Comparison of ENCODE assay signal across 1 cellular context in the genomic region with DNA sequence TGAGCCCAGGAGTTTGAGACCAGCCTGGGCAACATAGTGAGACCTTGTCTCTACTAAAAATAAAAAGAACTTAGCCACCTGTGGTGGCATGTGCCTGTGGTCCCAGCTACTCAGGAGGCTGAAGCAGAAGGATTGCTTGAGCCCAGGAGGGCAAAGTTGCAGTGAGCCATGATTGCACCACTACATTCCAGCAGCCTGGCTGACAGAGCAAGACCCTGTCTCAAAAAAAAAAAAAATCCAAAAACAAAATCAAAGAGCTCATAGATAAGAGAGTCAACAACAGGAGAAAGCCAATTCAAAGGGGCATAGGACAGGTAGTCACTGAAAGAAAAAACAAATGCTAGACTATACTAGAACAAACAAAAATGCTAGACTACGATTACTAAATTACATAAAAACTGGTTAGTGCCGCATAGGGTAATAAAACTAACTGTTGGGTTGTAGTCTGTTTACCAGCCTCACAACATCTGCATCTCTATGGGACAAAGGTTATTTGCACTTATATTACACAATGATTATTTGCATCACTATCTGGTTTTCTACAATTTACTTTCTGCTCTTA.
TF ChIP-seq lines count a peak whose summit lies in the region.

No MANE protein-coding gene starts in this region.

TF ChIP-seq in HepG2, 621 proteins besides CTCF, POLR2A, EP300 and RAD21 (continued from another document and continues in another):
- TF ChIP-seq, protein P1, sequence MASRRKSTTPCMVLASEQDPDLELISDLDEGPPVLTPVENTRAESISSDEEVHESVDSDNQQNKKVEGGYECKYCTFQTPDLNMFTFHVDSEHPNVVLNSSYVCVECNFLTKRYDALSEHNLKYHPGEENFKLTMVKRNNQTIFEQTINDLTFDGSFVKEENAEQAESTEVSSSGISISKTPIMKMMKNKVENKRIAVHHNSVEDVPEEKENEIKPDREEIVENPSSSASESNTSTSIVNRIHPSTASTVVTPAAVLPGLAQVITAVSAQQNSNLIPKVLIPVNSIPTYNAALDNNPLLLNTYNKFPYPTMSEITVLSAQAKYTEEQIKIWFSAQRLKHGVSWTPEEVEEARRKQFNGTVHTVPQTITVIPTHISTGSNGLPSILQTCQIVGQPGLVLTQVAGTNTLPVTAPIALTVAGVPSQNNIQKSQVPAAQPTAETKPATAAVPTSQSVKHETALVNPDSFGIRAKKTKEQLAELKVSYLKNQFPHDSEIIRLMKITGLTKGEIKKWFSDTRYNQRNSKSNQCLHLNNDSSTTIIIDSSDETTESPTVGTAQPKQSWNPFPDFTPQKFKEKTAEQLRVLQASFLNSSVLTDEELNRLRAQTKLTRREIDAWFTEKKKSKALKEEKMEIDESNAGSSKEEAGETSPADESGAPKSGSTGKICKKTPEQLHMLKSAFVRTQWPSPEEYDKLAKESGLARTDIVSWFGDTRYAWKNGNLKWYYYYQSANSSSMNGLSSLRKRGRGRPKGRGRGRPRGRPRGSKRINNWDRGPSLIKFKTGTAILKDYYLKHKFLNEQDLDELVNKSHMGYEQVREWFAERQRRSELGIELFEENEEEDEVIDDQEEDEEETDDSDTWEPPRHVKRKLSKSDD (CRISPR knock-in tag; IDR thresholded peaks at IDR 0.05; ENCODE audit: low read depth), result no peak
- TF ChIP-seq, protein P2, sequence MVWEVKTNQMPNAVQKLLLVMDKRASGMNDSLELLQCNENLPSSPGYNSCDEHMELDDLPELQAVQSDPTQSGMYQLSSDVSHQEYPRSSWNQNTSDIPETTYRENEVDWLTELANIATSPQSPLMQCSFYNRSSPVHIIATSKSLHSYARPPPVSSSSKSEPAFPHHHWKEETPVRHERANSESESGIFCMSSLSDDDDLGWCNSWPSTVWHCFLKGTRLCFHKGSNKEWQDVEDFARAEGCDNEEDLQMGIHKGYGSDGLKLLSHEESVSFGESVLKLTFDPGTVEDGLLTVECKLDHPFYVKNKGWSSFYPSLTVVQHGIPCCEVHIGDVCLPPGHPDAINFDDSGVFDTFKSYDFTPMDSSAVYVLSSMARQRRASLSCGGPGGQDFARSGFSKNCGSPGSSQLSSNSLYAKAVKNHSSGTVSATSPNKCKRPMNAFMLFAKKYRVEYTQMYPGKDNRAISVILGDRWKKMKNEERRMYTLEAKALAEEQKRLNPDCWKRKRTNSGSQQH (CRISPR knock-in tag; IDR thresholded peaks at IDR 0.05; ENCODE audit: low read depth), result no peak
- no peak for TF ChIP-seq ZNF382 (CRISPR knock-in tag; IDR thresholded peaks at IDR 0.05; ENCODE audit: borderline replicate concordance)
- TF ChIP-seq ZNF136 (CRISPR knock-in tag; IDR thresholded peaks at IDR 0.05; ENCODE audit: low read depth), result 0 out of 2 replicates have a peak, but pooled peaks have one; percentile 58
- TF ChIP-seq ELF4 (CRISPR knock-in tag; IDR thresholded peaks at IDR 0.05; ENCODE audit: borderline replicate concordance), result no peak
- TF ChIP-seq, protein P3, sequence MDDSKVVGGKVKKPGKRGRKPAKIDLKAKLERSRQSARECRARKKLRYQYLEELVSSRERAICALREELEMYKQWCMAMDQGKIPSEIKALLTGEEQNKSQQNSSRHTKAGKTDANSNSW (CRISPR knock-in tag; IDR thresholded peaks at IDR 0.05; ENCODE audit: borderline replicate concordance), result no peak
- no peak for TF ChIP-seq XBP1 (CRISPR knock-in tag; IDR thresholded peaks at IDR 0.05)
- no peak for TF ChIP-seq ZFP41 (CRISPR knock-in tag; IDR thresholded peaks at IDR 0.05; ENCODE audit: borderline replicate concordance)
- TF ChIP-seq ZNF17 (CRISPR knock-in tag; IDR thresholded peaks at IDR 0.05), result no peak
- TF ChIP-seq TCF12 (IDR thresholded peaks at IDR 0.05), result no peak
- TF ChIP-seq TCF12 (CRISPR knock-in tag; IDR thresholded peaks at IDR 0.05), result peak; percentile 76; the same call in 1 of the 2 replicates
- no peak for TF ChIP-seq ZFYVE20 (CRISPR knock-in tag; IDR thresholded peaks at IDR 0.05; ENCODE audit: borderline replicate concordance, low read depth)
- TF ChIP-seq MAFF (IDR thresholded peaks at IDR 0.05; ENCODE audit: low read depth, low read length), result no peak
- no peak for TF ChIP-seq TBL1XR1 (IDR thresholded peaks at IDR 0.05; ENCODE audit: borderline replicate concordance, low read length, partially characterized antibody)
- no peak for TF ChIP-seq NONO (IDR thresholded peaks at IDR 0.05)
- TF ChIP-seq NONO (CRISPR knock-in tag; conservative IDR thresholded peaks at IDR 0.05), result 0 out of 2 replicates have a peak, but pooled peaks have one; percentile 24
- peak; percentile 85; the same call in 1 of the 2 replicates for TF ChIP-seq ZNF460 (CRISPR knock-in tag; IDR thresholded peaks at IDR 0.05; ENCODE audit: borderline replicate concordance)
- TF ChIP-seq, protein P4, sequence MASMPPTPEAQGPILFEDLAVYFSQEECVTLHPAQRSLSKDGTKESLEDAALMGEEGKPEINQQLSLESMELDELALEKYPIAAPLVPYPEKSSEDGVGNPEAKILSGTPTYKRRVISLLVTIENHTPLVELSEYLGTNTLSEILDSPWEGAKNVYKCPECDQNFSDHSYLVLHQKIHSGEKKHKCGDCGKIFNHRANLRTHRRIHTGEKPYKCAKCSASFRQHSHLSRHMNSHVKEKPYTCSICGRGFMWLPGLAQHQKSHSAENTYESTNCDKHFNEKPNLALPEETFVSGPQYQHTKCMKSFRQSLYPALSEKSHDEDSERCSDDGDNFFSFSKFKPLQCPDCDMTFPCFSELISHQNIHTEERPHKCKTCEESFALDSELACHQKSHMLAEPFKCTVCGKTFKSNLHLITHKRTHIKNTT (CRISPR knock-in tag; IDR thresholded peaks at IDR 0.05), result no peak
- TF ChIP-seq MXI1 (IDR thresholded peaks at IDR 0.05; ENCODE audit: borderline replicate concordance, low read depth, low read length), result 0 out of 3 replicates have a peak, but pooled peaks have one; percentile 15
- TF ChIP-seq SMAD3 (CRISPR knock-in tag; IDR thresholded peaks at IDR 0.05), result peak; percentile 64; the same call in 1 of the 2 replicates
- no peak for TF ChIP-seq ZFY (CRISPR knock-in tag; IDR thresholded peaks at IDR 0.05)
- no peak for TF ChIP-seq HDAC6 (IDR thresholded peaks at IDR 0.05; ENCODE audit: low read depth, low read length)
- peak; percentile 86 for TF ChIP-seq ZNF292 (CRISPR knock-in tag; IDR thresholded peaks at IDR 0.05; ENCODE audit: borderline replicate concordance, low read depth)
- TF ChIP-seq KLF11 (CRISPR knock-in tag; IDR thresholded peaks at IDR 0.05), result no peak
- TF ChIP-seq ZNF746 (CRISPR knock-in tag; IDR thresholded peaks at IDR 0.05), result no peak
- TF ChIP-seq ZKSCAN1 (IDR thresholded peaks at IDR 0.05; ENCODE audit: low read length), result no peak
- TF ChIP-seq, protein P5, sequence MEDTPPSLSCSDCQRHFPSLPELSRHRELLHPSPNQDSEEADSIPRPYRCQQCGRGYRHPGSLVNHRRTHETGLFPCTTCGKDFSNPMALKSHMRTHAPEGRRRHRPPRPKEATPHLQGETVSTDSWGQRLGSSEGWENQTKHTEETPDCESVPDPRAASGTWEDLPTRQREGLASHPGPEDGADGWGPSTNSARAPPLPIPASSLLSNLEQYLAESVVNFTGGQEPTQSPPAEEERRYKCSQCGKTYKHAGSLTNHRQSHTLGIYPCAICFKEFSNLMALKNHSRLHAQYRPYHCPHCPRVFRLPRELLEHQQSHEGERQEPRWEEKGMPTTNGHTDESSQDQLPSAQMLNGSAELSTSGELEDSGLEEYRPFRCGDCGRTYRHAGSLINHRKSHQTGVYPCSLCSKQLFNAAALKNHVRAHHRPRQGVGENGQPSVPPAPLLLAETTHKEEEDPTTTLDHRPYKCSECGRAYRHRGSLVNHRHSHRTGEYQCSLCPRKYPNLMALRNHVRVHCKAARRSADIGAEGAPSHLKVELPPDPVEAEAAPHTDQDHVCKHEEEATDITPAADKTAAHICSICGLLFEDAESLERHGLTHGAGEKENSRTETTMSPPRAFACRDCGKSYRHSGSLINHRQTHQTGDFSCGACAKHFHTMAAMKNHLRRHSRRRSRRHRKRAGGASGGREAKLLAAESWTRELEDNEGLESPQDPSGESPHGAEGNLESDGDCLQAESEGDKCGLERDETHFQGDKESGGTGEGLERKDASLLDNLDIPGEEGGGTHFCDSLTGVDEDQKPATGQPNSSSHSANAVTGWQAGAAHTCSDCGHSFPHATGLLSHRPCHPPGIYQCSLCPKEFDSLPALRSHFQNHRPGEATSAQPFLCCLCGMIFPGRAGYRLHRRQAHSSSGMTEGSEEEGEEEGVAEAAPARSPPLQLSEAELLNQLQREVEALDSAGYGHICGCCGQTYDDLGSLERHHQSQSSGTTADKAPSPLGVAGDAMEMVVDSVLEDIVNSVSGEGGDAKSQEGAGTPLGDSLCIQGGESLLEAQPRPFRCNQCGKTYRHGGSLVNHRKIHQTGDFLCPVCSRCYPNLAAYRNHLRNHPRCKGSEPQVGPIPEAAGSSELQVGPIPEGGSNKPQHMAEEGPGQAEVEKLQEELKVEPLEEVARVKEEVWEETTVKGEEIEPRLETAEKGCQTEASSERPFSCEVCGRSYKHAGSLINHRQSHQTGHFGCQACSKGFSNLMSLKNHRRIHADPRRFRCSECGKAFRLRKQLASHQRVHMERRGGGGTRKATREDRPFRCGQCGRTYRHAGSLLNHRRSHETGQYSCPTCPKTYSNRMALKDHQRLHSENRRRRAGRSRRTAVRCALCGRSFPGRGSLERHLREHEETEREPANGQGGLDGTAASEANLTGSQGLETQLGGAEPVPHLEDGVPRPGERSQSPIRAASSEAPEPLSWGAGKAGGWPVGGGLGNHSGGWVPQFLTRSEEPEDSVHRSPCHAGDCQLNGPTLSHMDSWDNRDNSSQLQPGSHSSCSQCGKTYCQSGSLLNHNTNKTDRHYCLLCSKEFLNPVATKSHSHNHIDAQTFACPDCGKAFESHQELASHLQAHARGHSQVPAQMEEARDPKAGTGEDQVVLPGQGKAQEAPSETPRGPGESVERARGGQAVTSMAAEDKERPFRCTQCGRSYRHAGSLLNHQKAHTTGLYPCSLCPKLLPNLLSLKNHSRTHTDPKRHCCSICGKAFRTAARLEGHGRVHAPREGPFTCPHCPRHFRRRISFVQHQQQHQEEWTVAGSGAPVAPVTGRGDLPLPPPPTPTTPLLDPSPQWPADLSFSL (CRISPR knock-in tag; IDR thresholded peaks at IDR 0.05), result no peak
- no peak for TF ChIP-seq ZNF124 (CRISPR knock-in tag; IDR thresholded peaks at IDR 0.05)
- TF ChIP-seq KAT2B (IDR thresholded peaks at IDR 0.05; ENCODE audit: borderline replicate concordance, low read depth, low read length), result no peak
- TF ChIP-seq, protein P6, sequence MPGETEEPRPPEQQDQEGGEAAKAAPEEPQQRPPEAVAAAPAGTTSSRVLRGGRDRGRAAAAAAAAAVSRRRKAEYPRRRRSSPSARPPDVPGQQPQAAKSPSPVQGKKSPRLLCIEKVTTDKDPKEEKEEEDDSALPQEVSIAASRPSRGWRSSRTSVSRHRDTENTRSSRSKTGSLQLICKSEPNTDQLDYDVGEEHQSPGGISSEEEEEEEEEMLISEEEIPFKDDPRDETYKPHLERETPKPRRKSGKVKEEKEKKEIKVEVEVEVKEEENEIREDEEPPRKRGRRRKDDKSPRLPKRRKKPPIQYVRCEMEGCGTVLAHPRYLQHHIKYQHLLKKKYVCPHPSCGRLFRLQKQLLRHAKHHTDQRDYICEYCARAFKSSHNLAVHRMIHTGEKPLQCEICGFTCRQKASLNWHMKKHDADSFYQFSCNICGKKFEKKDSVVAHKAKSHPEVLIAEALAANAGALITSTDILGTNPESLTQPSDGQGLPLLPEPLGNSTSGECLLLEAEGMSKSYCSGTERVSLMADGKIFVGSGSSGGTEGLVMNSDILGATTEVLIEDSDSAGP (CRISPR knock-in tag; IDR thresholded peaks at IDR 0.05; ENCODE audit: borderline replicate concordance), result no peak
- TF ChIP-seq ZNF3 (CRISPR knock-in tag; IDR thresholded peaks at IDR 0.05), result 0 out of 2 replicates have a peak, but pooled peaks have one; percentile 44
- no peak for TF ChIP-seq YY1 (IDR thresholded peaks at IDR 0.05; ENCODE audit: insufficient read depth, insufficient replicate concordance, low read depth, low read length)
- TF ChIP-seq ZSCAN20 (CRISPR knock-in tag; IDR thresholded peaks at IDR 0.05; ENCODE audit: borderline replicate concordance), result 0 out of 2 replicates have a peak, but pooled peaks have one; percentile 18
- peak; percentile 34; the same call in 1 of the 2 replicates for TF ChIP-seq ETV5 (CRISPR knock-in tag; IDR thresholded peaks at IDR 0.05; ENCODE audit: borderline replicate concordance)
- TF ChIP-seq, protein P7, sequence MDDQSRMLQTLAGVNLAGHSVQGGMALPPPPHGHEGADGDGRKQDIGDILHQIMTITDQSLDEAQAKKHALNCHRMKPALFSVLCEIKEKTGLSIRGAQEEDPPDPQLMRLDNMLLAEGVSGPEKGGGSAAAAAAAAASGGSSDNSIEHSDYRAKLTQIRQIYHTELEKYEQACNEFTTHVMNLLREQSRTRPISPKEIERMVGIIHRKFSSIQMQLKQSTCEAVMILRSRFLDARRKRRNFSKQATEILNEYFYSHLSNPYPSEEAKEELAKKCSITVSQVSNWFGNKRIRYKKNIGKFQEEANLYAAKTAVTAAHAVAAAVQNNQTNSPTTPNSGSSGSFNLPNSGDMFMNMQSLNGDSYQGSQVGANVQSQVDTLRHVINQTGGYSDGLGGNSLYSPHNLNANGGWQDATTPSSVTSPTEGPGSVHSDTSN (CRISPR knock-in tag; IDR thresholded peaks at IDR 0.05; ENCODE audit: borderline replicate concordance), result no peak
- no peak for TF ChIP-seq ZNF557 (CRISPR knock-in tag; IDR thresholded peaks at IDR 0.05)
- TF ChIP-seq NFE2L2 (IDR thresholded peaks at IDR 0.05; ENCODE audit: low read length), result no peak
- TF ChIP-seq, protein P8, sequence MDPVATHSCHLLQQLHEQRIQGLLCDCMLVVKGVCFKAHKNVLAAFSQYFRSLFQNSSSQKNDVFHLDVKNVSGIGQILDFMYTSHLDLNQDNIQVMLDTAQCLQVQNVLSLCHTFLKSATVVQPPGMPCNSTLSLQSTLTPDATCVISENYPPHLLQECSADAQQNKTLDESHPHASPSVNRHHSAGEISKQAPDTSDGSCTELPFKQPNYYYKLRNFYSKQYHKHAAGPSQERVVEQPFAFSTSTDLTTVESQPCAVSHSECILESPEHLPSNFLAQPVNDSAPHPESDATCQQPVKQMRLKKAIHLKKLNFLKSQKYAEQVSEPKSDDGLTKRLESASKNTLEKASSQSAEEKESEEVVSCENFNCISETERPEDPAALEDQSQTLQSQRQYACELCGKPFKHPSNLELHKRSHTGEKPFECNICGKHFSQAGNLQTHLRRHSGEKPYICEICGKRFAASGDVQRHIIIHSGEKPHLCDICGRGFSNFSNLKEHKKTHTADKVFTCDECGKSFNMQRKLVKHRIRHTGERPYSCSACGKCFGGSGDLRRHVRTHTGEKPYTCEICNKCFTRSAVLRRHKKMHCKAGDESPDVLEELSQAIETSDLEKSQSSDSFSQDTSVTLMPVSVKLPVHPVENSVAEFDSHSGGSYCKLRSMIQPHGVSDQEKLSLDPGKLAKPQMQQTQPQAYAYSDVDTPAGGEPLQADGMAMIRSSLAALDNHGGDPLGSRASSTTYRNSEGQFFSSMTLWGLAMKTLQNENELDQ (CRISPR knock-in tag; IDR thresholded peaks at IDR 0.05; ENCODE audit: borderline replicate concordance), result no peak
- TF ChIP-seq BRD4 (CRISPR knock-in tag; IDR thresholded peaks at IDR 0.05), result no peak
- TF ChIP-seq ZMAT3 (CRISPR knock-in tag; conservative IDR thresholded peaks at IDR 0.05), result no peak
- no peak for TF ChIP-seq JDP2 (CRISPR knock-in tag; IDR thresholded peaks at IDR 0.05; ENCODE audit: borderline replicate concordance)
- TF ChIP-seq, protein P9, sequence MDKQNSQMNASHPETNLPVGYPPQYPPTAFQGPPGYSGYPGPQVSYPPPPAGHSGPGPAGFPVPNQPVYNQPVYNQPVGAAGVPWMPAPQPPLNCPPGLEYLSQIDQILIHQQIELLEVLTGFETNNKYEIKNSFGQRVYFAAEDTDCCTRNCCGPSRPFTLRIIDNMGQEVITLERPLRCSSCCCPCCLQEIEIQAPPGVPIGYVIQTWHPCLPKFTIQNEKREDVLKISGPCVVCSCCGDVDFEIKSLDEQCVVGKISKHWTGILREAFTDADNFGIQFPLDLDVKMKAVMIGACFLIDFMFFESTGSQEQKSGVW (CRISPR knock-in tag; IDR thresholded peaks at IDR 0.05; ENCODE audit: borderline replicate concordance), result no peak
- no peak for TF ChIP-seq SMAD9 (CRISPR knock-in tag; IDR thresholded peaks at IDR 0.05)
- TF ChIP-seq RXRB (CRISPR knock-in tag; IDR thresholded peaks at IDR 0.05; ENCODE audit: borderline replicate concordance), result peak; percentile 84
